Comparison of ENCODE assay signal across 33 cellular contexts in the genomic region with DNA sequence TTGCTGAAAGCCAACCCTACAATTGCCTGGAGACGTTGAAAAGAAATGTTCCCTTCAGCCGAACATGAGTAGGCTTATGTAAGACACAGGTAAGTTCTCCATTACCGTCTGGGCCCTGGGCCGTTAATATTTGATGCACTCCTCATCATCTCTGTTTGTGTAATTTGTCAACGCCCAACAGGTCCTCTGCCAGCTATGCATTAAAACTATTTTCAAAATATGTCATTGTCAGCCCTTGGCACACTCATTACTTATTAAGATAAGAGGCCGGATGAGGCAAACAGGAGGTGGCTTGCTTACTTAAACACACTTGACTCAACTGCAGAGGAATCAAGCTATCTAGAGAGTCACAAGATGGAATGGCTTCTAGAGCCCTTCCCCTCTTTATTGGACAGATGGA.
"Had no signal": no experiment of that assay in that cellular context is flagged by ENCODE, and none has a peak within 500 bp of the region (broad histone marks: within the 10 kb centered on the region; RNA-seq: fewer than 3 reads in every experiment).

No MANE protein-coding gene starts in this region.

- H3K36me3 ChIP-seq: adrenal gland had no signal

- H3K27me3 ChIP-seq: adrenal gland had no signal

- H3K4me3 Mint-ChIP-seq: activated B cell treated with CpG ODN at 0.5 μM for 24 hours; activated CD4-positive, alpha-beta memory T cell treated with anti-CD3 and anti-CD28 coated beads for 36 hours; activated CD4-positive, alpha-beta T cell treated with anti-CD3 and anti-CD28 coated beads, Interleukin-2, amount 10 ng/mL, durations not matched to agents 24 days and 14 days; activated CD8-positive, alpha-beta T cell treated with anti-CD3 and anti-CD28 coated beads for 36 hours; activated naive CD4-positive, alpha-beta T cell treated with anti-CD3 and anti-CD28 coated beads for 36 hours; activated naive CD8-positive, alpha-beta T cell treated with anti-CD3 and anti-CD28 coated beads for 36 hours; activated T-cell treated with anti-CD3 and anti-CD28 coated beads, Interleukin-2, amount 50 U/mL, for 4 hours; activated T-cell treated with anti-CD3 and anti-CD28 coated beads, Interleukin-2, amount 50 U/mL, for 72 hours; activated T-helper 1 cell treated with anti-CD3 and anti-CD28 coated beads, Interleukin-12 subunit alpha, Interleukin-12 subunit beta, Interleukin-2, Interleukin-4 antibody, amounts not matched to agents 30 ng/mL and 10 ng/mL and 1 ng/mL, durations not matched to agents 14 hours and 24 hours and 36 hours; activated T-helper 17 cell treated with anti-CD3 and anti-CD28 coated beads, Interleukin-2, amount 50 U/mL, for 72 hours; brain; T-helper 1 cell treated with Interleukin-12 subunit alpha and Interleukin-12 subunit beta and Interleukin-4 antibody, amounts not matched to agents 30 μg/mL and 1 μg/mL, for 36 hours; T-helper 2 cell treated with Interferon-gamma antibody and Interleukin-4, amounts not matched to agents 5 μg/mL and 100 μg/mL, for 36 hours had no signal

- H3K27me3 Mint-ChIP-seq: activated B cell treated with CpG ODN at 0.5 μM for 24 hours; activated CD4-positive, alpha-beta memory T cell treated with anti-CD3 and anti-CD28 coated beads for 36 hours; activated CD4-positive, alpha-beta T cell treated with anti-CD3 and anti-CD28 coated beads, Interleukin-2, amount 10 ng/mL, durations not matched to agents 24 days and 14 days; activated CD8-positive, alpha-beta T cell treated with anti-CD3 and anti-CD28 coated beads for 36 hours; activated naive CD8-positive, alpha-beta T cell treated with anti-CD3 and anti-CD28 coated beads for 36 hours; activated T-helper 17 cell treated with anti-CD3 and anti-CD28 coated beads, Interleukin-2, amount 50 U/mL, for 72 hours; brain had no signal

- H3K9me3 ChIP-seq: adrenal gland had no signal

- H3K27ac ChIP-seq: adrenal gland, VCaP had no signal

- H3K9me3 Mint-ChIP-seq: activated B cell treated with CpG ODN at 0.5 μM for 24 hours; activated CD8-positive, alpha-beta T cell treated with anti-CD3 and anti-CD28 coated beads for 36 hours; activated T-cell treated with anti-CD3 and anti-CD28 coated beads, Interleukin-2, amount 50 U/mL, for 4 hours; activated T-helper 1 cell treated with anti-CD3 and anti-CD28 coated beads, Interleukin-12 subunit alpha, Interleukin-12 subunit beta, Interleukin-2, Interleukin-4 antibody, amounts not matched to agents 30 ng/mL and 10 ng/mL and 1 ng/mL, durations not matched to agents 14 hours and 24 hours and 36 hours; brain had no signal

- H3K36me3 Mint-ChIP-seq: activated CD4-positive, alpha-beta memory T cell treated with anti-CD3 and anti-CD28 coated beads for 36 hours; activated naive CD8-positive, alpha-beta T cell treated with anti-CD3 and anti-CD28 coated beads for 36 hours; brain had no signal

- H3K27ac Mint-ChIP-seq: activated B cell treated with CpG ODN at 0.5 μM for 24 hours; activated CD4-positive, alpha-beta memory T cell treated with anti-CD3 and anti-CD28 coated beads for 36 hours; activated CD4-positive, alpha-beta T cell treated with anti-CD3 and anti-CD28 coated beads, Interleukin-2, amount 10 ng/mL, durations not matched to agents 24 days and 14 days; activated CD8-positive, alpha-beta T cell treated with anti-CD3 and anti-CD28 coated beads for 36 hours; activated naive CD4-positive, alpha-beta T cell treated with anti-CD3 and anti-CD28 coated beads for 36 hours; activated naive CD4-positive, alpha-beta T cell treated with anti-CD3 and anti-CD28 coated beads, Interleukin-2, amount 50 U/mL, for 72 hours; activated naive CD8-positive, alpha-beta T cell treated with anti-CD3 and anti-CD28 coated beads for 36 hours; activated T-cell treated with anti-CD3 and anti-CD28 coated beads, Interleukin-2, amount 50 U/mL, for 72 hours; activated T-helper 1 cell treated with anti-CD3 and anti-CD28 coated beads, Interleukin-12 subunit alpha, Interleukin-12 subunit beta, Interleukin-2, Interleukin-4 antibody, amounts not matched to agents 30 ng/mL and 10 ng/mL and 1 ng/mL, durations not matched to agents 14 hours and 24 hours and 36 hours; activated T-helper 17 cell treated with anti-CD3 and anti-CD28 coated beads, Interleukin-2, amount 50 U/mL, for 72 hours; brain; T-helper 1 cell treated with Interleukin-12 subunit alpha and Interleukin-12 subunit beta and Interleukin-4 antibody, amounts not matched to agents 30 μg/mL and 1 μg/mL, for 36 hours; T-helper 2 cell treated with Interferon-gamma antibody and Interleukin-4, amounts not matched to agents 5 μg/mL and 100 μg/mL, for 36 hours had no signal

- H3K4me1 ChIP-seq: adrenal gland had no signal

- H3K4me3 ChIP-seq: adrenal gland had no signal

- DNase-seq: activated B cell treated with CpG ODN at 0.5 μM for 24 hours; activated CD4-positive, alpha-beta memory T cell treated with anti-CD3 and anti-CD28 coated beads for 36 hours; activated CD4-positive, alpha-beta T cell treated with anti-CD3 and anti-CD28 coated beads for 4 hours; activated CD4-positive, alpha-beta T cell treated with anti-CD3 and anti-CD28 coated beads, Interleukin-2, amount 10 ng/mL, durations not matched to agents 24 days and 14 days; activated CD4-positive, alpha-beta T cell treated with anti-CD3 and anti-CD28 coated beads, Interleukin-2, amount 50 U/mL, for 1 hour; activated CD4-positive, alpha-beta T cell treated with anti-CD3 and anti-CD28 coated beads, Interleukin-2, amount 50 U/mL, for 4 hours; activated CD4-positive, CD25-positive, alpha-beta regulatory T cell treated with anti-CD3 and anti-CD28 coated beads, Interleukin-2, amount 50 U/mL, for 72 hours; activated CD8-positive, alpha-beta memory T cell treated with anti-CD3 and anti-CD28 coated beads, Interleukin-2, amount 50 U/mL, for 4 hours; activated CD8-positive, alpha-beta T cell treated with anti-CD3 and anti-CD28 coated beads for 36 hours; activated effector memory CD4-positive, alpha-beta T cell treated with anti-CD3 and anti-CD28 coated beads, Interleukin-2, amount 50 U/mL, for 16 hours; activated gamma-delta T cell treated with Interleukin-2 at 50 U/mL for 16 hours; activated naive CD4-positive, alpha-beta T cell; activated naive CD4-positive, alpha-beta T cell treated with anti-CD3 and anti-CD28 coated beads for 36 hours; activated naive CD4-positive, alpha-beta T cell treated with anti-CD3 and anti-CD28 coated beads, Interleukin-2, amount 50 U/mL, for 16 hours; activated naive CD8-positive, alpha-beta T cell treated with anti-CD3 and anti-CD28 coated beads for 36 hours; activated T-cell treated with anti-CD3 and anti-CD28 coated beads for 4 hours; activated T-cell treated with anti-CD3 and anti-CD28 coated beads, Interleukin-2, amount 50 U/mL, for 1 hour; activated T-cell treated with anti-CD3 and anti-CD28 coated beads, Interleukin-2, amount 50 U/mL, for 4 hours; activated T-cell treated with anti-CD3 and anti-CD28 coated beads, Interleukin-2, amount 50 U/mL, for 72 hours; adrenal gland; amniotic stem cell; aorta; central memory CD4-positive, alpha-beta T cell; T-helper 1 cell; T-helper 2 cell; T-helper 9 cell had no signal

- H3K4me1 Mint-ChIP-seq: activated B cell treated with CpG ODN at 0.5 μM for 24 hours; activated CD4-positive, alpha-beta T cell treated with anti-CD3 and anti-CD28 coated beads, Interleukin-2, amount 10 ng/mL, durations not matched to agents 24 days and 14 days; activated naive CD8-positive, alpha-beta T cell treated with anti-CD3 and anti-CD28 coated beads for 36 hours; activated T-helper 17 cell treated with anti-CD3 and anti-CD28 coated beads, Interleukin-2, amount 50 U/mL, for 72 hours; brain had no signal

- ATAC-seq: activated CD8-positive, alpha-beta T cell treated with anti-CD3 and anti-CD28 coated beads for 36 hours; activated naive CD4-positive, alpha-beta T cell treated with anti-CD3 and anti-CD28 coated beads, Interleukin-2, amount 50 U/mL, for 72 hours; activated T-cell treated with anti-CD3 and anti-CD28 coated beads, Interleukin-2, amount 50 U/mL, for 4 hours; activated T-cell treated with anti-CD3 and anti-CD28 coated beads, Interleukin-2, amount 50 U/mL, for 72 hours; activated T-helper 17 cell treated with anti-CD3 and anti-CD28 coated beads, Interleukin-2, amount 50 U/mL, for 72 hours had no signal
